ENCODE assay signal across 8 cellular contexts in the genomic region with DNA sequence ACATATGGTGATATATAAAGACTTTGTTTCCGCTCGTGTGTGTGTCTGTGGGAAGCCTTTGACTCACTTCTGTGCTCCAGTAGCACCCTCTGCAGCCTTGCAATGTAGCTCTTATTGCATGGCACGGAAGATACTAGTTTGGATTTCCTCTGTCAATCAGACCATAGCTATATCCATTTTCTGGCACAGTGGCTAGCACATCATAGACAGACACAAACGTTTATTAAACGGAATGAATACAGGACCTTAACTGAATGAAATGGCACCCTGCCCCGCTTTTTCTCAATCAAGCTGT.
DNase-seq lines count a peak whose midpoint lies in the region; ATAC-seq and TF ChIP-seq lines count a peak whose summit lies in the region.

No MANE protein-coding gene starts in this region.

- WGBS in smooth muscle cell (ENCODE audit: low lambda C conversion rate) = 10% methylated on average over 6 of the region's 6 CpGs

- H3K4me1 Mint-ChIP-seq in HFFc6 (ENCODE audit: low read depth) = peaks cover 6% of the 10 kb centered on the region

- no peaks in the 10 kb centered on the region for H3K36me3 Mint-ChIP-seq in HFFc6 (ENCODE audit: low read depth)

- H3K9me3 Mint-ChIP-seq in HFFc6 = no peaks in the 10 kb centered on the region

- peak overlapping the region; percentile 83 for H3K4me2 ChIP-seq in smooth muscle cell

- H3K4me3 ChIP-seq in breast epithelium (peak overlapping the region; percentile 49 to 86 (median 63)), smooth muscle cell (peak overlapping the region; percentile 70)

- TF ChIP-seq POLR2A in breast epithelium (IDR thresholded peaks at IDR 0.05) = no peak

- H3K9me3 ChIP-seq in breast epithelium = no peaks in the 10 kb centered on the region
- no peaks in the 10 kb centered on the region for H3K9me3 ChIP-seq in smooth muscle cell (replicated peaks; ENCODE audit: low read depth)

- H3K27me3 ChIP-seq in breast epithelium (no peaks in the 10 kb centered on the region), smooth muscle cell (ENCODE audit: low read depth) (no peaks in the 10 kb centered on the region)

- TF ChIP-seq CTCF in HFFc6 (IDR thresholded peaks at IDR 0.05) (no peak; the same call in 1 of the 2 replicates), breast epithelium (IDR thresholded peaks at IDR 0.05) (no peak), smooth muscle cell (IDR thresholded peaks at IDR 0.05; ENCODE audit: borderline replicate concordance, insufficient read depth, poor library complexity, severe bottlenecking) (no peak)

- no peak overlapping the region for H3K9ac ChIP-seq in smooth muscle cell (ENCODE audit: low read depth)

- DNase-seq in GDM1 (lab: John Stamatoyannopoulos, UW) = peak; percentile 53
- DNase-seq in HFFc6 = peak; percentile 64
- peak; percentile 67 for DNase-seq in OCI-M1 (lab: John Stamatoyannopoulos, UW)
- DNase-seq in breast epithelium (ENCODE audit: low spot score in 2 of 2) = no peak
- DNase-seq in iris pigment epithelial cell (ENCODE audit: low read depth) = peak; percentile 52
- DNase-seq in smooth muscle cell (lab: John Stamatoyannopoulos, UW; ENCODE audit: unreplicated experiment) = no peak

- H3K4me3 Mint-ChIP-seq in HFFc6 = peak overlapping the region; percentile 100

- H3F3A ChIP-seq in smooth muscle cell (ENCODE audit: low read depth) = no peaks in the 10 kb centered on the region

- H3K27me3 Mint-ChIP-seq in HFFc6 (ENCODE audit: insufficient read depth) = no peaks in the 10 kb centered on the region; the same call in 1 of the 2 replicates

- H3K27ac ChIP-seq in breast epithelium (peak overlapping the region in 1 of 2 donors; percentile 87), smooth muscle cell (ENCODE audit: low read depth) (peak overlapping the region; percentile 8)

- intact Hi-C loops in breast epithelium (cut with DNase I; ENCODE audit: low total_unique reads) = no loop called here

- H3K36me3 ChIP-seq in breast epithelium (no peaks in the 10 kb centered on the region), smooth muscle cell (ENCODE audit: low read depth) (no peaks in the 10 kb centered on the region)

- H3K79me2 ChIP-seq in smooth muscle cell (ENCODE audit: low read depth) = no peaks in the 10 kb centered on the region

- no peaks in the 10 kb centered on the region for H4K20me1 ChIP-seq in smooth muscle cell (ENCODE audit: low read depth)

- peak overlapping the region; percentile 98 for H3K27ac Mint-ChIP-seq in HFFc6

- peak overlapping the region; percentile 86 for H2AFZ ChIP-seq in smooth muscle cell (ENCODE audit: low read depth)

- H3K4me1 ChIP-seq in breast epithelium = no peaks in the 10 kb centered on the region
- H3K4me1 ChIP-seq in smooth muscle cell (ENCODE audit: low read depth) = no peaks in the 10 kb centered on the region

- ATAC-seq in GM21423 (IDR thresholded peaks at IDR 0.05; ENCODE audit: unreplicated experiment) (no peak), GM19324 (IDR thresholded peaks at IDR 0.05; ENCODE audit: low FRiP score, unreplicated experiment) (no peak)

Comparison
In these comparisons a context has a peak if more than half of its experiments do, and no peak if none do; other contexts are left out.
1. DNase-seq: peak in GDM1 (single experiment), HFFc6 (single experiment), OCI-M1 (single experiment) and iris pigment epithelial cell (single experiment); none in breast epithelium (0 of 2) and smooth muscle cell (single experiment).